20 cellular contexts compared by ENCODE assay signal in genomic region chr3:118637866-118638265, GRCh38.
DNase-seq lines count a peak whose midpoint lies in the region; ATAC-seq and TF ChIP-seq lines count a peak whose summit lies in the region.
"Had no signal": no experiment of that assay in that cellular context is flagged by ENCODE, and none has a peak within 500 bp of the region (broad histone marks: within the 10 kb centered on the region; RNA-seq: fewer than 3 reads in every experiment).

No MANE protein-coding gene starts in this region.

- no peak for ATAC-seq in HG03139 (IDR thresholded peaks at IDR 0.05; ENCODE audit: unreplicated experiment)
- no peak for ATAC-seq in stimulated activated naive CD8-positive, alpha-beta T cell treated with anti-CD3 and anti-CD28 coated beads, Interleukin-15, amount 100 ng/mL, for 72 hours
- ATAC-seq: HCT116 had no signal

- peaks cover 35% of the 10 kb centered on the region for H3K27me3 Mint-ChIP-seq in chondrocyte (ENCODE audit: low read depth)
- H3K27me3 Mint-ChIP-seq in progenitor cell of endocrine pancreas = peaks cover 13% of the 10 kb centered on the region
- no peaks in the 10 kb centered on the region for H3K27me3 Mint-ChIP-seq in stimulated activated naive CD8-positive, alpha-beta T cell treated with anti-CD3 and anti-CD28 coated beads, Interleukin-15, amount 100 ng/mL, for 72 hours
- H3K27me3 Mint-ChIP-seq: CD8-positive, alpha-beta memory T cell had no signal

- H3K27ac Mint-ChIP-seq in chondrocyte (ENCODE audit: unreplicated experiment) (no peak overlapping the region), progenitor cell of endocrine pancreas (peak overlapping the region; percentile 17)
- no peak overlapping the region for H3K27ac Mint-ChIP-seq in stimulated activated naive CD8-positive, alpha-beta T cell treated with anti-CD3 and anti-CD28 coated beads, Interleukin-15, amount 100 ng/mL, for 72 hours
- H3K27ac Mint-ChIP-seq: CD8-positive, alpha-beta memory T cell had no signal

- H3K4me3 Mint-ChIP-seq in chondrocyte (ENCODE audit: unreplicated experiment) (no peak overlapping the region), progenitor cell of endocrine pancreas (ENCODE audit: low read depth) (no peak overlapping the region)
- H3K4me3 Mint-ChIP-seq in stimulated activated naive CD8-positive, alpha-beta T cell treated with anti-CD3 and anti-CD28 coated beads, Interleukin-15, amount 100 ng/mL, for 72 hours = no peak overlapping the region
- H3K4me3 Mint-ChIP-seq: CD8-positive, alpha-beta memory T cell had no signal

- no peaks in the 10 kb centered on the region for H3K9me3 Mint-ChIP-seq in chondrocyte (ENCODE audit: low read depth)
- H3K9me3 Mint-ChIP-seq in progenitor cell of endocrine pancreas (ENCODE audit: low read depth) = no peaks in the 10 kb centered on the region
- H3K9me3 Mint-ChIP-seq in stimulated activated naive CD8-positive, alpha-beta T cell treated with anti-CD3 and anti-CD28 coated beads, Interleukin-15, amount 100 ng/mL, for 72 hours = no peaks in the 10 kb centered on the region

- peaks cover 4% of the 10 kb centered on the region for H3K4me1 Mint-ChIP-seq in chondrocyte (ENCODE audit: low read depth)
- no peaks in the 10 kb centered on the region for H3K4me1 Mint-ChIP-seq in progenitor cell of endocrine pancreas (ENCODE audit: low read depth)
- H3K4me1 Mint-ChIP-seq in stimulated activated naive CD8-positive, alpha-beta T cell treated with anti-CD3 and anti-CD28 coated beads, Interleukin-15, amount 100 ng/mL, for 72 hours = no peaks in the 10 kb centered on the region
- H3K4me1 Mint-ChIP-seq: CD8-positive, alpha-beta memory T cell had no signal

- H3K4me3 ChIP-seq in MG63 = no peak overlapping the region
- H3K4me3 ChIP-seq: BLaER1 treated with 17β-estradiol and CSF1 and Interleukin-3, amounts not matched to agents 10 nM and 100 nM; GM23248; PC-9; SJSA1 had no signal

- TF ChIP-seq CTCF in chondrocyte (IDR thresholded peaks at IDR 0.05) = peak; percentile 19
- no peak for TF ChIP-seq CTCF in progenitor cell of endocrine pancreas (IDR thresholded peaks at IDR 0.05; ENCODE audit: unreplicated experiment)

- H3K36me3 ChIP-seq in MG63 = no peaks in the 10 kb centered on the region
- H3K36me3 ChIP-seq: BLaER1 treated with 17β-estradiol and CSF1 and Interleukin-3, amounts not matched to agents 10 nM and 100 nM; SJSA1 had no signal

- no peaks in the 10 kb centered on the region for H3K9me3 ChIP-seq in MG63
- H3K9me3 ChIP-seq: BLaER1 treated with 17β-estradiol and CSF1 and Interleukin-3, amounts not matched to agents 10 nM and 100 nM; SJSA1 had no signal

- H3K27me3 ChIP-seq in MG63 = peaks cover 15% of the 10 kb centered on the region
- H3K27me3 ChIP-seq: BLaER1 treated with 17β-estradiol and CSF1 and Interleukin-3, amounts not matched to agents 10 nM and 100 nM; SJSA1 had no signal

- DNase-seq in DMS 273 (lab: John Stamatoyannopoulos, UW; ENCODE audit: unreplicated experiment) = peak; percentile 32
- no peak for DNase-seq in DMS 273 treated with DMSO at 0.1 percent for 48 hours (lab: John Stamatoyannopoulos, UW)
- DNase-seq in MG63 = peak; percentile 8
- DNase-seq in chondrocyte (ENCODE audit: low spot score) = no peak
- DNase-seq in progenitor cell of endocrine pancreas (ENCODE audit: low spot score, unreplicated experiment) = no peak
- DNase-seq in medulla oblongata (ENCODE audit: extremely low spot score) = no peak
- no peak for DNase-seq in stimulated activated naive CD8-positive, alpha-beta T cell treated with anti-CD3 and anti-CD28 coated beads, Interleukin-15, amount 100 ng/mL, for 72 hours
- DNase-seq: 8988T; CD8-positive, alpha-beta memory T cell; GM23248; KG1; MM.1S; NCI-H1105; NCI-H1694 treated with DMSO at 0.1 percent for 48 hours; NCI-H82; PC-9 had no signal

- H3K36me3 Mint-ChIP-seq in chondrocyte (ENCODE audit: low read depth) (no peaks in the 10 kb centered on the region), progenitor cell of endocrine pancreas (ENCODE audit: insufficient read depth) (no peaks in the 10 kb centered on the region)

Comparison
In these comparisons a context has a peak if more than half of its experiments do, and no peak if none do; other contexts are left out.
1. DNase-seq: peak in DMS 273 (single experiment) and MG63 (single experiment); none in DMS 273 treated with DMSO at 0.1 percent for 48 hours (single experiment), chondrocyte (single experiment), progenitor cell of endocrine pancreas (single experiment), medulla oblongata (single experiment) and stimulated activated naive CD8-positive, alpha-beta T cell treated with anti-CD3 and anti-CD28 coated beads, Interleukin-15, amount 100 ng/mL, for 72 hours (0 of 2).